ENCODE assay signal across 10 cellular contexts in the genomic region with DNA sequence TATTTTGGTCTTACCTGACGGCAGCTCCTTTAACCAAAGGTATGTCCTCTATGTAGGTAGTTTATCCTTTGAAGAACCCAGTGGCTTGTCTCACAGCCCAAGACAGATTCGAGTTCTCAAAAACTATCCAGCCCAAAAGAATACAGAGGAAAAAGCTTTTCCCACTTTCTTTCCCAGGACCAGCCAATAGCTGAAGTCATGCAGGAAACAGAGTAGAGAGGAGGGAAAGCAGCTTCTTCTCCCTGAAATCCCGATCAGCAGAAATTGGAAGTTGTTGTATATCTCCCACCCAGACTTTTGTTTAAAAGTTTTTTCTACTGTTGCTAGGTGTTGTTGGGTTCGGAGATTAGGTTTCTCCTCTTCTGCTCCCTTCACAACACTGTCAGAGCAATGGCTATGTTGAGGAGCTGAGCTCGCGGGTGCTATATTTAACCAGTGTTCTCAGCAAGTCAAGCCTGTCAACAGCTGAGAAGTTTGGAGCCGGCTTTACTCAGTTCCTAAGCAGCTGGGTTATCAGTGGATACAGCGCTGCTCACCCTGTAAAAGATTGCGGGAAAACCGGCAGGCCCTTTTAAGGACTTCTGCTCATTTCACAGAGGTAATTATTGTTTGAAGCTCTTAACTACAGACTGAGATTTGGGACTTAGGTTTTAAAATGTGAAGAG. TPM values are rescaled to one million over a fixed set of nuclear protein-coding genes. Genes with fewer than 3 reads are reported as not detected.
A peak's percentile ranks its signal among the peaks of the same experiment; 100 is the strongest.
DNase-seq lines count a peak whose midpoint lies in the region; ATAC-seq, FAIRE-seq and TF ChIP-seq lines count a peak whose summit lies in the region.
"Had no signal": no experiment of that assay in that cellular context is flagged by ENCODE, and none has a peak within 500 bp of the region (broad histone marks: within the 10 kb centered on the region; RNA-seq: fewer than 3 reads in every experiment).

A gene with protein sequence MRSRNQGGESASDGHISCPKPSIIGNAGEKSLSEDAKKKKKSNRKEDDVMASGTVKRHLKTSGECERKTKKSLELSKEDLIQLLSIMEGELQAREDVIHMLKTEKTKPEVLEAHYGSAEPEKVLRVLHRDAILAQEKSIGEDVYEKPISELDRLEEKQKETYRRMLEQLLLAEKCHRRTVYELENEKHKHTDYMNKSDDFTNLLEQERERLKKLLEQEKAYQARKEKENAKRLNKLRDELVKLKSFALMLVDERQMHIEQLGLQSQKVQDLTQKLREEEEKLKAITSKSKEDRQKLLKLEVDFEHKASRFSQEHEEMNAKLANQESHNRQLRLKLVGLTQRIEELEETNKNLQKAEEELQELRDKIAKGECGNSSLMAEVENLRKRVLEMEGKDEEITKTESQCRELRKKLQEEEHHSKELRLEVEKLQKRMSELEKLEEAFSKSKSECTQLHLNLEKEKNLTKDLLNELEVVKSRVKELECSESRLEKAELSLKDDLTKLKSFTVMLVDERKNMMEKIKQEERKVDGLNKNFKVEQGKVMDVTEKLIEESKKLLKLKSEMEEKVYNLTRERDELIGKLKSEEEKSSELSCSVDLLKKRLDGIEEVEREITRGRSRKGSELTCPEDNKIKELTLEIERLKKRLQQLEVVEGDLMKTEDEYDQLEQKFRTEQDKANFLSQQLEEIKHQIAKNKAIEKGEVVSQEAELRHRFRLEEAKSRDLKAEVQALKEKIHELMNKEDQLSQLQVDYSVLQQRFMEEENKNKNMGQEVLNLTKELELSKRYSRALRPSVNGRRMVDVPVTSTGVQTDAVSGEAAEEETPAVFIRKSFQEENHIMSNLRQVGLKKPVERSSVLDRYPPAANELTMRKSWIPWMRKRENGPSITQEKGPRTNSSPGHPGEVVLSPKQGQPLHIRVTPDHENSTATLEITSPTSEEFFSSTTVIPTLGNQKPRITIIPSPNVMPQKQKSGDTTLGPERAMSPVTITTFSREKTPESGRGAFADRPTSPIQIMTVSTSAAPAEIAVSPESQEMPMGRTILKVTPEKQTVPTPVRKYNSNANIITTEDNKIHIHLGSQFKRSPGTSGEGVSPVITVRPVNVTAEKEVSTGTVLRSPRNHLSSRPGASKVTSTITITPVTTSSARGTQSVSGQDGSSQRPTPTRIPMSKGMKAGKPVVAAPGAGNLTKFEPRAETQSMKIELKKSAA (N-terminal part only) (minus strand): TSS at position 401 of the 665 bp plus-strand sequence. CDS start 78,828 bp downstream, outside the sequence.

- H3K27ac ChIP-seq in MM.1S (ENCODE audit: low read length) (no peak within 1 kb of the TSS), H1 (ENCODE audit: low read depth, low read length) (no peak within 1 kb of the TSS), lung (ENCODE audit: low read depth in 1 of 2, low read length in 1 of 2) (peak within 1 kb of the TSS; percentile 58 to 99), testis (peak within 1 kb of the TSS; percentile 36 to 42)

- no peak within 1 kb of the TSS for H3K18ac ChIP-seq in H1 (ENCODE audit: extremely low read depth, low read length)

- FAIRE-seq in H1 (lab: Jason Lieb, UNC), result no peak

- H3K4me1 ChIP-seq in MM.1S (ENCODE audit: low read length), result 0 out of 2 replicates have a peak, but pooled peaks cover 4% of the 10 kb centered on the region
- H3K4me1 ChIP-seq in H1 (replicated peaks in 1 of 4; ENCODE audit: control insufficient read depth in 3 of 4, insufficient read depth in 4 of 4, low read length in 3 of 4), result peaks cover 0 to 3% (median 0%) of the 10 kb centered on the region in 4 experiments; a peak in 3 of 7 replicates
- H3K4me1 ChIP-seq in lung (ENCODE audit: control insufficient read depth in 2 of 2, insufficient read depth in 2 of 2, low read length in 2 of 2), result peaks cover 2 to 14% of the 10 kb centered on the region in 2 donors
- H3K4me1 ChIP-seq in testis, result no peaks in the 10 kb centered on the region

- no peak within 1 kb of the TSS for H3K9ac ChIP-seq in MM.1S (ENCODE audit: low read length)
- no peak within 1 kb of the TSS for H3K9ac ChIP-seq in H1 (replicated peaks in 1 of 4; ENCODE audit: extremely low read depth in 1 of 4, low read depth in 3 of 4, low read length in 3 of 4)

- no peak within 1 kb of the TSS for H4K5ac ChIP-seq in H1 (ENCODE audit: insufficient read length, low read depth, low read length)

- H3K9me3 Mint-ChIP-seq in stimulated activated naive B cell treated with anti-CD40 and anti-IgM and Interleukin-4, amounts not matched to agents 10 μg/mL and 1 μg/mL and 100 μg/mL, for 72 hours, result no peaks in the 10 kb centered on the region

- 84% methylated on average over 10 of the region's 10 CpGs; no CpG with 5 or more reads in 1 of the 2 experiments for WGBS in H1 (ENCODE audit: extremely low coverage in 1 of 2, insufficient coverage in 1 of 2, insufficient read length in 1 of 2, insufficient replicate concordance in 2 of 2, low coverage in 1 of 2, low lambda C conversion rate in 2 of 2, missing lambda C conversion rate in 1 of 2), 2 experiments
- WGBS in lung, 2 donors, result 20 to 30% methylated on average over 10 of the region's 10 CpGs
- 16 to 18% methylated on average over 10 of the region's 10 CpGs for WGBS in testis, 2 donors

- H3K36me3 Mint-ChIP-seq in stimulated activated naive B cell treated with anti-CD40 and anti-IgM and Interleukin-4, amounts not matched to agents 10 μg/mL and 1 μg/mL and 100 μg/mL, for 72 hours, result no peaks in the 10 kb centered on the region

- H2BK12ac ChIP-seq in H1 (ENCODE audit: low read depth, low read length), result no peak within 1 kb of the TSS

- no peaks in the 10 kb centered on the region for H3K79me1 ChIP-seq in H1 (ENCODE audit: low read depth, low read length)

- no peak within 1 kb of the TSS for H2BK15ac ChIP-seq in H1 (ENCODE audit: low read length)

- in situ Hi-C loops in ACHN (cut with HindIII; ENCODE audit: low pct_ligation_motif_present, low pct_unique_long_range_greater_than_20kb, low sequenced_read_pairs), result no loop called here

- no peak within 1 kb of the TSS for H2BK120ac ChIP-seq in H1 (replicated peaks; ENCODE audit: low read depth, low read length)

- no peak for TF ChIP-seq RAD21 in H1 (IDR thresholded peaks at IDR 0.05 in 1 of 2, conservative IDR thresholded peaks at IDR 0.05 in 1 of 2; ENCODE audit: low read depth in 2 of 2, low read length in 2 of 2)

- no peak for ATAC-seq in lung (ENCODE audit: insufficient read depth, low FRiP score)
- ATAC-seq in GM21528 (IDR thresholded peaks at IDR 0.05; ENCODE audit: low FRiP score, unreplicated experiment), result no peak
- ATAC-seq in stimulated activated naive B cell treated with anti-CD40 and anti-IgM and Interleukin-4, amounts not matched to agents 10 μg/mL and 1 μg/mL and 100 μg/mL, for 72 hours (replicated peaks), result no peak
- ATAC-seq in GM19467 (IDR thresholded peaks at IDR 0.05; ENCODE audit: unreplicated experiment), result no peak

- no peak within 1 kb of the TSS for H3K4me2 ChIP-seq in MM.1S (ENCODE audit: low read depth, low read length)
- H3K4me2 ChIP-seq in H1 (ENCODE audit: insufficient read depth in 1 of 2, low read depth in 2 of 2, low read length in 2 of 2), result no peak within 1 kb of the TSS

- H3K4me1 Mint-ChIP-seq in stimulated activated naive B cell treated with anti-CD40 and anti-IgM and Interleukin-4, amounts not matched to agents 10 μg/mL and 1 μg/mL and 100 μg/mL, for 72 hours, result peaks cover 0 to 3% of the 10 kb centered on the region in 2 donors

- H3K4ac ChIP-seq in H1 (replicated peaks; ENCODE audit: insufficient read length, low read depth, low read length), result no peak within 1 kb of the TSS

- H3K56ac ChIP-seq in H1 (replicated peaks; ENCODE audit: insufficient read length, low read depth, low read length), result no peak within 1 kb of the TSS

- H3K23me2 ChIP-seq in H1 (ENCODE audit: low read depth, low read length), result no peaks in the 10 kb centered on the region

- no peak within 1 kb of the TSS for H2BK5ac ChIP-seq in H1 (ENCODE audit: low read depth, low read length)

- peak within 1 kb of the TSS; percentile 10; the same call in 1 of the 2 replicates for H2AFZ ChIP-seq in MM.1S (ENCODE audit: low read length)
- H2AFZ ChIP-seq in H1 (ENCODE audit: low read length), result peak within 1 kb of the TSS; percentile 61

- no peaks in the 10 kb centered on the region for H3K79me2 ChIP-seq in MM.1S (ENCODE audit: low read length)
- no peaks in the 10 kb centered on the region for H3K79me2 ChIP-seq in H1 (ENCODE audit: control insufficient read depth in 1 of 2, insufficient read depth in 2 of 2, low read length in 2 of 2)

- H3K23ac ChIP-seq in H1 (ENCODE audit: insufficient read length), result no peak within 1 kb of the TSS

- no peak for TF ChIP-seq EP300 in H1 (IDR thresholded peaks at IDR 0.05; ENCODE audit: borderline replicate concordance in 1 of 2, low read depth in 2 of 2, low read length in 2 of 2)

- no peak within 1 kb of the TSS for H3K4me3 ChIP-seq in MM.1S (ENCODE audit: low read length)
- no peak within 1 kb of the TSS for H3K4me3 ChIP-seq in H1 (ENCODE audit: extremely low read depth in 1 of 4, insufficient read depth in 2 of 4, low read depth in 3 of 4, low read length in 4 of 4)
- peak within 1 kb of the TSS; percentile 18 for H3K4me3 ChIP-seq in lung
- H3K4me3 ChIP-seq in testis, result peak within 1 kb of the TSS in 1 of 2 donors; percentile 15

- CTCF ChIA-PET in H1 (lab: Charles Lee; ENCODE audit: partially characterized antibody), result interaction anchor here (1.1 to 2.6 kb wide), 5 partner anchors 9 to 118 kb away, joined by 3 to 12 read pairs (median 4); no protein-coding TSS in a partner anchor

- DNase-seq in MM.1S (no peak), H1 (ENCODE audit: low read depth in 1 of 2, low spot score in 2 of 2) (no peak), lung (ENCODE audit: low spot score) (peak; percentile 46), testis (peak; percentile 46), ACHN (no peak)
- no peak for DNase-seq in stimulated activated naive B cell treated with anti-CD40 and anti-IgM and Interleukin-4, amounts not matched to agents 10 μg/mL and 1 μg/mL and 100 μg/mL, for 72 hours
- DNase-seq: activated CD8-positive, alpha-beta memory T cell treated with anti-CD3 and anti-CD28 coated beads, Interleukin-2, amount 50 U/mL, for 48 hours; NCI-H446 treated with DMSO at 0.1 percent for 48 hours had no signal

- H3K9me3 ChIP-seq in MM.1S (replicated peaks; ENCODE audit: insufficient read depth, low read length), result no peaks in the 10 kb centered on the region
- no peaks in the 10 kb centered on the region for H3K9me3 ChIP-seq in H1 (ENCODE audit: insufficient read depth in 2 of 2, low read depth in 1 of 2, low read length in 1 of 2)
- no peaks in the 10 kb centered on the region for H3K9me3 ChIP-seq in lung (ENCODE audit: control insufficient read depth in 2 of 2, insufficient read depth in 1 of 2, low read length in 1 of 2)
- H3K9me3 ChIP-seq in testis, result no peaks in the 10 kb centered on the region

- H3K27me3 ChIP-seq in MM.1S (replicated peaks; ENCODE audit: insufficient read depth, low read length), result no peaks in the 10 kb centered on the region
- H3K27me3 ChIP-seq in H1 (replicated peaks in 1 of 4; ENCODE audit: control insufficient read depth in 3 of 4, extremely low read depth in 1 of 4, insufficient read depth in 3 of 4, low read length in 3 of 4), result no peaks in the 10 kb centered on the region
- no peaks in the 10 kb centered on the region for H3K27me3 ChIP-seq in lung (ENCODE audit: control insufficient read depth, insufficient read depth)
- no peaks in the 10 kb centered on the region for H3K27me3 ChIP-seq in testis

- no peak within 1 kb of the TSS for H3K27ac Mint-ChIP-seq in stimulated activated naive B cell treated with anti-CD40 and anti-IgM and Interleukin-4, amounts not matched to agents 10 μg/mL and 1 μg/mL and 100 μg/mL, for 72 hours

- POLR2A ChIA-PET in H1 (lab: Charles Lee; ENCODE audit: partially characterized antibody), result interaction anchor here (1.0 kb wide), 1 partner anchor 19 kb away, joined by 3 read pairs; no protein-coding TSS in a partner anchor

- H2BK20ac ChIP-seq in H1 (ENCODE audit: low read length), result no peak within 1 kb of the TSS

- peaks cover 20 to 22% of the 10 kb centered on the region in 2 donors for H3K27me3 Mint-ChIP-seq in stimulated activated naive B cell treated with anti-CD40 and anti-IgM and Interleukin-4, amounts not matched to agents 10 μg/mL and 1 μg/mL and 100 μg/mL, for 72 hours

- H3K36me3 ChIP-seq in MM.1S (replicated peaks; ENCODE audit: insufficient read depth, low read length) (no peaks in the 10 kb centered on the region), H1 (ENCODE audit: control insufficient read depth in 2 of 4, insufficient read depth in 4 of 4, low read length in 3 of 4) (no peaks in the 10 kb centered on the region), lung (ENCODE audit: control insufficient read depth in 2 of 2, insufficient read depth in 2 of 2, low read length in 2 of 2) (no peaks in the 10 kb centered on the region), testis (ENCODE audit: low read depth, missing control alignments) (no peaks in the 10 kb centered on the region)

- H4K20me1 ChIP-seq in MM.1S (ENCODE audit: insufficient read depth, low read length) (no peaks in the 10 kb centered on the region), H1 (replicated peaks in 1 of 2; ENCODE audit: control insufficient read depth in 1 of 2, insufficient read depth in 2 of 2, low read length in 2 of 2) (no peaks in the 10 kb centered on the region)

- H3K4me3 Mint-ChIP-seq in stimulated activated naive B cell treated with anti-CD40 and anti-IgM and Interleukin-4, amounts not matched to agents 10 μg/mL and 1 μg/mL and 100 μg/mL, for 72 hours, result no peak within 1 kb of the TSS

- no peak for TF ChIP-seq POLR2A in H1 (IDR thresholded peaks at IDR 0.05; ENCODE audit: control extremely low read depth in 1 of 2, low read depth in 2 of 2, low read length in 2 of 2)
- TF ChIP-seq POLR2A in testis (IDR thresholded peaks at IDR 0.05), result no peak

- H4K91ac ChIP-seq in H1 (replicated peaks; ENCODE audit: insufficient read length, low read length), result no peak within 1 kb of the TSS

- no peaks in the 10 kb centered on the region for H3K9me2 ChIP-seq in MM.1S (replicated peaks; ENCODE audit: insufficient read depth, low read length)

- TF ChIP-seq CTCF in MM.1S (IDR thresholded peaks at IDR 0.05; ENCODE audit: low read length), result no peak
- no peak for TF ChIP-seq CTCF in H1 (IDR thresholded peaks at IDR 0.05; ENCODE audit: control extremely low read depth in 1 of 3, insufficient read depth in 1 of 3, low read depth in 1 of 3, low read length in 3 of 3)
- no peak for TF ChIP-seq CTCF in lung (IDR thresholded peaks at IDR 0.05; ENCODE audit: control extremely low read depth, extremely low read depth)
- no peak for TF ChIP-seq CTCF in testis (IDR thresholded peaks at IDR 0.05)

- H3F3A ChIP-seq in MM.1S (ENCODE audit: insufficient read depth, low read length), result no peaks in the 10 kb centered on the region

- no peak within 1 kb of the TSS for H2AK5ac ChIP-seq in H1 (ENCODE audit: low read depth, low read length)

- no peak within 1 kb of the TSS for H3K14ac ChIP-seq in H1 (ENCODE audit: insufficient read length)

- H4K8ac ChIP-seq in H1 (ENCODE audit: extremely low read depth, insufficient read depth, low read length), result no peak within 1 kb of the TSS; the same call in 1 of the 2 replicates

- intact Hi-C loops in testis (cut with DNase I; ENCODE audit: low total_unique reads), result no loop called here

RNA-seq across cellular contexts. Expression of the gene that starts here (rescaled TPM):
- total RNA-seq in H1 (2021; fragmentation: NEBNext Ultra II Directional; extraction: Animal tissue kit (Norgen Biotek cat#: 25700)), result 5.0 and 5.7 TPM in 2 replicates
- polyA plus RNA-seq in H1 (2011; rRNA removed), result 2.0 and 2.4 TPM in 2 replicates
- polyA plus RNA-seq in H1 (2011; cell fraction: cytosol; rRNA removed), result 4.7 TPM
- polyA plus RNA-seq in H1 (2011; cell fraction: nucleus; rRNA removed), result 8.2 TPM
- 2.8 to 4.3 TPM (median 4.0 TPM) in 4 replicates for polyA plus RNA-seq in H1 (2012, experiment 1 of 2)
- 0.10 TPM for polyA plus RNA-seq in H1 (2012, experiment 2 of 2)
- 5.2 TPM for polyA plus RNA-seq in H1 (2013, experiment 1 of 2)
- polyA plus RNA-seq in H1 (2013, experiment 2 of 2), result 4.2 TPM
- 5.4 and 10.6 TPM in 2 replicates for polyA minus RNA-seq in H1 (2011; rRNA and poly(A)+ RNA removed)
- polyA minus RNA-seq in H1 (2011; cell fraction: cytosol; rRNA and poly(A)+ RNA removed), result 3.6 TPM
- 13.5 TPM for polyA minus RNA-seq in H1 (2011; cell fraction: nucleus; rRNA and poly(A)+ RNA removed)
- 10 to 100 TPM; 16.5 to 24.1 TPM for total RNA-seq in lung
- 1 to 10 TPM; 5.6 to 5.7 TPM for polyA plus RNA-seq in lung
- total RNA-seq in testis, result 1 to 10 TPM; 2.7 to 3.1 TPM
- polyA plus RNA-seq in testis (ENCODE audit: insufficient read depth, low read depth, low replicate concordance), result 2.0 TPM

Comparison
In these comparisons a context has a peak if more than half of its experiments do, and no peak if none do; other contexts are left out.
1. DNase-seq: peak in lung (single experiment) and testis (single experiment); none in MM.1S (single experiment), H1 (0 of 2), ACHN (single experiment) and stimulated activated naive B cell treated with anti-CD40 and anti-IgM and Interleukin-4, amounts not matched to agents 10 μg/mL and 1 μg/mL and 100 μg/mL, for 72 hours (single experiment).
2. H3K27ac ChIP-seq: peak in lung (2 of 2) and testis (2 of 2); none in MM.1S (single experiment) and H1 (single experiment).